ENCODE assay signal across 31 cellular contexts in the genomic region with DNA sequence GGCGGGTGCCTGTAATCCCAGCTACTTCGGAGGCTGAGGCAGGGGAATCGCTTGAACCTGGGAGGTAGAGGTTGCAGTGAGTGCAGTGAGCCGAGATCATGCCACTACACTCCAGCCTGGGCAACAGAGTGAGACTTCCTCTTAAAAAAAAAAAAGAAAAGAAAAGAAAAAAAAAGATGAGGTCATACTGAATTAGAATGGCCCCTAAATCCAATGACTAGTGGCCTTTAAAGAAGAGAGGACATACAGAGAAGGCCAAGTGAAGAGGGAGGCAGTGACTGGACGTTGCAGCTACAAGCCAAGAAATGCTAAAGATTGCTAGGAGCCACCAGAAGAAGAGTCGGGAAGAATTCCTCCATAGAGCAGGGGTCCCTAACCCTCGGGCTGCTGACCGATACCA.
"Had no signal": no experiment of that assay in that cellular context is flagged by ENCODE, and none has a peak within 500 bp of the region (broad histone marks: within the 10 kb centered on the region; RNA-seq: fewer than 3 reads in every experiment).

No MANE protein-coding gene starts in this region.

- H3K4me1 ChIP-seq: parathyroid adenoma, psoas muscle, spleen, testis, tibial artery, transverse colon, upper lobe of left lung, vagina had no signal

- H3K27me3 ChIP-seq: ovary, spleen, suprapubic skin, testis, tibial artery, transverse colon, upper lobe of left lung, vagina had no signal

- H3K27me3 Mint-ChIP-seq: naive thymus-derived CD8-positive, alpha-beta T cell; natural killer cell treated with Interleukin-12 subunit alpha and Interleukin-12 subunit beta and Interleukin-15 and Interleukin-18, amount 100 ng/mL, for 72 hours; progenitor cell of endocrine pancreas; stimulated activated memory B cell treated with anti-CD40 and anti-IgM and Interleukin-4, amounts not matched to agents 10 μg/mL and 1 μg/mL and 100 μg/mL, for 72 hours; stimulated activated naive CD8-positive, alpha-beta T cell treated with anti-CD3 and anti-CD28 coated beads, Interleukin-15, amount 100 ng/mL, for 72 hours had no signal

- DNase-seq: naive thymus-derived CD8-positive, alpha-beta T cell; nephron progenitor cell; occipital lobe; ovary; posterior cingulate gyrus; psoas muscle; right cardiac atrium; spleen; stimulated activated CD4-positive, alpha-beta T cell treated with anti-CD3 and anti-CD28 coated beads, Interleukin-12 subunit alpha, Interleukin-12 subunit beta, amount 100 ng/mL, for 4 hours; stimulated activated CD4-positive, alpha-beta T cell treated with anti-CD3 and anti-CD28 coated beads, Interleukin-1b, Interleukin-23, amount 100 ng/mL, for 48 hours; stimulated activated CD4-positive, alpha-beta T cell treated with anti-CD3 and anti-CD28 coated beads, Interleukin-4, amount 100 ng/mL, for 1 hour; stimulated activated CD4-positive, alpha-beta T cell treated with anti-CD3 and anti-CD28 coated beads, Interleukin-4, amount 100 ng/mL, for 4 hours; stimulated activated CD8-positive, alpha-beta memory T cell treated with anti-CD3 and anti-CD28 coated beads, Interleukin-4, amount 100 ng/mL, for 48 hours; stimulated activated naive CD4-positive, alpha-beta T cell; stimulated activated naive CD8-positive, alpha-beta T cell treated with anti-CD3 and anti-CD28 coated beads, Interleukin-15, amount 100 ng/mL, for 72 hours; stimulated activated naive CD8-positive, alpha-beta T cell treated with anti-CD3 and anti-CD28 coated beads, Interleukin-15, Interleukin-2, amounts not matched to agents 100 U/mL and 50 U/mL, for 24 hours; substantia nigra; testis; tibial artery; transverse colon; upper lobe of left lung had no signal

- H3K36me3 Mint-ChIP-seq: natural killer cell treated with Interleukin-12 subunit alpha and Interleukin-12 subunit beta and Interleukin-15 and Interleukin-18, amount 100 ng/mL, for 72 hours had no signal

- H3K4me1 Mint-ChIP-seq: stimulated activated memory B cell treated with anti-CD40 and anti-IgM and Interleukin-4, amounts not matched to agents 10 μg/mL and 1 μg/mL and 100 μg/mL, for 72 hours had no signal

- H3K27ac Mint-ChIP-seq: naive thymus-derived CD8-positive, alpha-beta T cell; natural killer cell treated with Interleukin-12 subunit alpha and Interleukin-12 subunit beta and Interleukin-15 and Interleukin-18, amount 100 ng/mL, for 72 hours; progenitor cell of endocrine pancreas; stimulated activated memory B cell treated with anti-CD40 and anti-IgM and Interleukin-4, amounts not matched to agents 10 μg/mL and 1 μg/mL and 100 μg/mL, for 72 hours; stimulated activated naive CD8-positive, alpha-beta T cell treated with anti-CD3 and anti-CD28 coated beads, Interleukin-15, amount 100 ng/mL, for 72 hours had no signal

- H3K36me3 ChIP-seq: ovary, spleen, suprapubic skin, tibial artery, transverse colon, upper lobe of left lung, vagina had no signal

- H2AFZ ChIP-seq: parathyroid adenoma had no signal

- H3K27ac ChIP-seq: ovary, parathyroid adenoma, psoas muscle, skin epidermis, spleen, suprapubic skin, testis, tibial artery, transverse colon, upper lobe of left lung, vagina had no signal

- H3K4me2 ChIP-seq: smooth muscle cell had no signal

- H3K79me2 ChIP-seq: parathyroid adenoma had no signal

- H3K4me3 Mint-ChIP-seq: naive thymus-derived CD8-positive, alpha-beta T cell; natural killer cell treated with Interleukin-12 subunit alpha and Interleukin-12 subunit beta and Interleukin-15 and Interleukin-18, amount 100 ng/mL, for 72 hours; nephron progenitor cell; neural crest cell; stimulated activated memory B cell treated with anti-CD40 and anti-IgM and Interleukin-4, amounts not matched to agents 10 μg/mL and 1 μg/mL and 100 μg/mL, for 72 hours; stimulated activated naive CD8-positive, alpha-beta T cell treated with anti-CD3 and anti-CD28 coated beads, Interleukin-15, amount 100 ng/mL, for 72 hours had no signal

- H3K4me3 ChIP-seq: ovary, psoas muscle, skin epidermis, smooth muscle cell, spleen, suprapubic skin, testis, tibial artery, transverse colon, upper lobe of left lung, vagina had no signal

- H3K9me3 ChIP-seq: ovary, psoas muscle, suprapubic skin, testis, tibial artery, transverse colon, upper lobe of left lung, vagina had no signal

- H3K9ac ChIP-seq: parathyroid adenoma had no signal

- ATAC-seq: naive thymus-derived CD8-positive, alpha-beta T cell; natural killer cell treated with Interleukin-12 subunit alpha and Interleukin-12 subunit beta and Interleukin-15 and Interleukin-18, amount 100 ng/mL, for 72 hours; psoas muscle; right cardiac atrium; sciatic nerve; stimulated activated memory B cell treated with anti-CD40 and anti-IgM and Interleukin-4, amounts not matched to agents 10 μg/mL and 1 μg/mL and 100 μg/mL, for 72 hours; stimulated activated naive CD8-positive, alpha-beta T cell treated with anti-CD3 and anti-CD28 coated beads, Interleukin-15, amount 100 ng/mL, for 72 hours; stimulated activated naive CD8-positive, alpha-beta T cell treated with anti-CD3 and anti-CD28 coated beads, Interleukin-15, Interleukin-2, amounts not matched to agents 100 U/mL and 50 U/mL, for 24 hours had no signal

- H3K9me3 Mint-ChIP-seq: naive thymus-derived CD8-positive, alpha-beta T cell; natural killer cell treated with Interleukin-12 subunit alpha and Interleukin-12 subunit beta and Interleukin-15 and Interleukin-18, amount 100 ng/mL, for 72 hours had no signal
